8 cellular contexts compared by ENCODE assay signal in genomic region chr5:163460562-163461176, GRCh38. TPM values are rescaled to one million over a fixed set of nuclear protein-coding genes. Genes with fewer than 3 reads are reported as not detected.
A peak's percentile ranks its signal among the peaks of the same experiment; 100 is the strongest.
DNase-seq lines count a peak whose midpoint lies in the region; ATAC-seq and TF ChIP-seq lines count a peak whose summit lies in the region.

Gene HMMR, plus strand, starts transcription at chr5:163460632. Its CDS starts 61 bp downstream, at chr5:163460693.

- H3K9ac ChIP-seq in SK-N-MC (ENCODE audit: insufficient read length) = peak within 1 kb of the TSS; percentile 99

- peak; percentile 48 for DNase-seq in NCI-H2171 treated with DMSO at 0.1 percent for 48 hours (lab: John Stamatoyannopoulos, UW)
- no peak for DNase-seq in NCI-H2171 (lab: John Stamatoyannopoulos, UW)
- no peak for DNase-seq in SK-N-MC (ENCODE audit: low read depth, low spot score)
- no peak for DNase-seq in epithelial cell of proximal tubule (ENCODE audit: low read depth)
- no peak for DNase-seq in psoas muscle
- DNase-seq in cerebellum (ENCODE audit: low spot score) = no peak
- DNase-seq in stimulated activated CD4-positive, alpha-beta T cell treated with anti-CD3 and anti-CD28 coated beads, Interleukin-1b, Interleukin-23, amount 100 ng/mL, for 48 hours = no peak

- H3K4me3 ChIP-seq in SK-N-MC = peak within 1 kb of the TSS; percentile 94
- H3K4me3 ChIP-seq in epithelial cell of proximal tubule (ENCODE audit: low read depth, low read length) = peak within 1 kb of the TSS; percentile 76
- H3K4me3 ChIP-seq in psoas muscle = peak within 1 kb of the TSS; percentile 78

- H3K36me3 ChIP-seq in SK-N-MC (ENCODE audit: insufficient read depth, low read length) (peaks cover 26% of the 10 kb centered on the region), psoas muscle (ENCODE audit: insufficient read depth in 1 of 2, low read depth in 1 of 2) (peaks cover 0 to 13% of the 10 kb centered on the region in 2 donors)

- peaks cover 30% of the 10 kb centered on the region for H3K4me1 ChIP-seq in psoas muscle

- H3K27me3 ChIP-seq in psoas muscle (ENCODE audit: insufficient read depth in 3 of 3, low read length in 2 of 3) = no peaks in the 10 kb centered on the region

- H3K9me3 ChIP-seq in SK-N-MC (ENCODE audit: low read depth, low read length) = no peaks in the 10 kb centered on the region
- no peaks in the 10 kb centered on the region for H3K9me3 ChIP-seq in psoas muscle

- 0% methylated on average over 23 of the region's 23 CpGs for WGBS in psoas muscle, 3 donors

- ATAC-seq in HG03196 (IDR thresholded peaks at IDR 0.05; ENCODE audit: unreplicated experiment) (peak; percentile 1), psoas muscle (no peak)

- intact Hi-C loops in psoas muscle (cut with DNase I) = loop anchor here in 1 of 2 donors (2.0 kb wide), 1 partner anchor 44 kb away; the partner anchor contains the start of gene MAT2B

- H3K27ac ChIP-seq in SK-N-MC = peak within 1 kb of the TSS; percentile 100
- H3K27ac ChIP-seq in psoas muscle = peak within 1 kb of the TSS; percentile 95

- no peak for TF ChIP-seq CTCF in epithelial cell of proximal tubule (conservative IDR thresholded peaks at IDR 0.05; ENCODE audit: low read depth, low read length)
- no peak for TF ChIP-seq CTCF in psoas muscle (IDR thresholded peaks at IDR 0.05)

RNA-seq across cellular contexts. Expression of gene HMMR, which starts in this region (rescaled TPM):
- total RNA-seq in epithelial cell of proximal tubule = 19.5 and 54.4 TPM in 2 replicates
- total RNA-seq in psoas muscle = 1 to 10 TPM in 1 of 4 donors, under 1 TPM in 3; 0.14 to 1.4 (median 0.65) TPM
- under 1 TPM; 0.23 to 0.93 (median 0.45) TPM for polyA plus RNA-seq in psoas muscle
- 6.1 TPM for total RNA-seq in cerebellum
